Comparison of ENCODE assay signal across 12 cellular contexts in the genomic region with DNA sequence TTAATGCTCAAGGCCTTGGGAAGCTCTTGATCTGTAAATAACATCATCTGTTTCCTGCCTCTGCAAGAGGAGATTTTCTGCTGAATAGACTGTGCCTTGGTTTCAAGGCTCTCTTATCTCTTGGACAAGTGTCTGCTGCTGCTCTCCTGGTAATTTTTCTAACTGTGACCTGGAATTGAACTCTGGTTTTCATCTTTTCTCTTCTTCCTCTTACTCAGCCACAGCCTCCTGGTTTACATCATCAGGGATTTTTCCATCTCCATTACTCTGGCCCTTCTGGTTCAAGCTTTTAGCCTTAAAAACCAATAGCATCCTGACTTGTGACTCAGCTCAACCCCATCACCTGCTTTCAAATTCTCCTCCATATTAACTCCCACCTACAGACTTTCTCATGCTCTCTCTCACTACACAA.
DNase-seq lines count a peak whose midpoint lies in the region; ATAC-seq lines count a peak whose summit lies in the region.
"Had no signal": no experiment of that assay in that cellular context is flagged by ENCODE, and none has a peak within 500 bp of the region (broad histone marks: within the 10 kb centered on the region; RNA-seq: fewer than 3 reads in every experiment).

No MANE protein-coding gene starts in this region.

- ATAC-seq in GM18861 (IDR thresholded peaks at IDR 0.05; ENCODE audit: unreplicated experiment) (peak; percentile 56), HG02623 (IDR thresholded peaks at IDR 0.05; ENCODE audit: unreplicated experiment) (peak; percentile 72), GM21737 (IDR thresholded peaks at IDR 0.05; ENCODE audit: unreplicated experiment) (no peak)
- ATAC-seq: Panc1 had no signal

- intact Hi-C loops in posterior cingulate gyrus (cut with DNase I) = no loop called here

- DNase-seq in SKM-1 treated with dmso at 0.1 percent for 144 hours (lab: John Stamatoyannopoulos, UW; ENCODE audit: unreplicated experiment) (peak; percentile 60), left kidney (ENCODE audit: low read depth, low spot score) (peak; percentile 21), NCI-H748 treated with DMSO at 0.1 percent for 48 hours (lab: John Stamatoyannopoulos, UW) (no peak), posterior cingulate gyrus (no peak), HK-2 (ENCODE audit: unreplicated experiment) (no peak)
- DNase-seq: activated CD8-positive, alpha-beta memory T cell treated with anti-CD3 and anti-CD28 coated beads, Interleukin-2, amount 50 U/mL, for 48 hours; EL; MV-4-11 had no signal

Comparison
In these comparisons a context has a peak if more than half of its experiments do, and no peak if none do; other contexts are left out.
1. DNase-seq: peak in SKM-1 treated with dmso at 0.1 percent for 144 hours (single experiment) and left kidney (single experiment); none in NCI-H748 treated with DMSO at 0.1 percent for 48 hours (single experiment), posterior cingulate gyrus (0 of 10) and HK-2 (single experiment).